Comparison of ENCODE assay signal across 17 cellular contexts in the genomic region with DNA sequence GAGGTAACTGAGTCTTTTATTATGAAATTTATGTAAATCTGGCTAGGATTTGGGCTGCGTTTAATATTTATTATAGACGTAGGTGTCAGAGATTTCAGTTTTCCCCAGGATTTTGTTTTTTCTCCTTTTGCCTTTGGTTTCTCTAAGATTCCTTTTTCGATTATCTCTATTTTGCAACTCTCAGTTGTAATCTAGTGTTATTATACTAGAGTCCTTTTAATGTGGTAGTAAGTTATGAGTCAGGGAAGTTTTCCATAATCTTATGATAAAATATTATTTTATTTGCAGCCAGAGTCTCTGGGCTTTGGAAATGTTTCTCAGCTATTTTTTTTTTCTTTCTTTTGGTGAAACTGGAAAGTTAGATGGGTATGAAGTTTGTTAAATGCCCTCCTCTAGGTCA.
"Had no signal": no experiment of that assay in that cellular context is flagged by ENCODE, and none has a peak within 500 bp of the region (broad histone marks: within the 10 kb centered on the region; RNA-seq: fewer than 3 reads in every experiment).

No MANE protein-coding gene starts in this region.

- H3K27ac ChIP-seq: coronary artery, dorsolateral prefrontal cortex, esophagus muscularis mucosa, foreskin keratinocyte, gastroesophageal sphincter, heart right ventricle, left lung, lower lobe of right lung had no signal

- H3K36me3 ChIP-seq: esophagus muscularis mucosa, gastroesophageal sphincter, heart right ventricle, left lung, lower lobe of right lung had no signal

- H3K4me1 ChIP-seq: esophagus muscularis mucosa, foreskin keratinocyte, gastroesophageal sphincter, heart right ventricle, left lung, lower lobe of right lung had no signal

- DNase-seq: dermis blood vessel endothelial cell; dorsolateral prefrontal cortex; effector CD4-positive, alpha-beta T cell; effector memory CD4-positive, alpha-beta T cell; foreskin keratinocyte; head of caudate nucleus; heart right ventricle; hippocampal formation; left cardiac atrium; left lung; left ventricle myocardium superior; lower lobe of right lung; mesenchymal stem cell; midbrain had no signal

- H3K4me3 ChIP-seq: coronary artery, dorsolateral prefrontal cortex, esophagus muscularis mucosa, gastroesophageal sphincter, heart right ventricle, left lung, lower lobe of right lung had no signal

- H3K9me3 ChIP-seq: esophagus muscularis mucosa, gastroesophageal sphincter, lower lobe of right lung had no signal

- H3K27me3 ChIP-seq: esophagus muscularis mucosa, foreskin keratinocyte, gastroesophageal sphincter, heart right ventricle, left lung had no signal
